In the genomic region with DNA sequence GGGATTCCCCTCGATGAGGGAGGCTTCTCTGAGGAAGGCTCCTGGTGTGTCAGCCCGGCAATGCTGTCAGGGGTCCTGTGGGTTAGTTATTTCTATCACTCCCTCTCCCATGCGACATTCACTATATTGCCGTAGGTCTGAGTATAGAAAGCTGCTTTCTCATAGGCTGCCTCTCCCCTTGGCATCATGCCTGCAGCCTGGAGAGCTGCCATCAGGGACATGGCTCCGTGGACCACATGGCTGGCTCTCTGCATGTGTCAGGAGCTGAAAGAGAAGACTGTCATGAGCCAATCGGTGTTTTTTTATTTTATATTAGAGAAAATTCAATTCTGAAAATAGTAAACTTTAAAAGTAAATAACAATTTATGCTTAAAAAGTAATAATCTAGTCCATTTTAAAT, we compare ENCODE assay signal across 17 cellular contexts.
DNase-seq lines count a peak whose midpoint lies in the region; TF ChIP-seq lines count a peak whose summit lies in the region.
"Had no signal": no experiment of that assay in that cellular context is flagged by ENCODE, and none has a peak within 500 bp of the region (broad histone marks: within the 10 kb centered on the region; RNA-seq: fewer than 3 reads in every experiment).

No MANE protein-coding gene starts in this region.

- H3K4me1 Mint-ChIP-seq in brain: peaks cover 12% of the 10 kb centered on the region
- H3K4me1 Mint-ChIP-seq in immature natural killer cell: no peaks in the 10 kb centered on the region
- H3K4me1 Mint-ChIP-seq: naive B cell had no signal

- TF ChIP-seq CTCF in brain (conservative IDR thresholded peaks at IDR 0.05): no peak

- DNase-seq in DMS153 (lab: John Stamatoyannopoulos, UW) (peak; percentile 7), DMS153 treated with DMSO at 0.1 percent for 48 hours (lab: John Stamatoyannopoulos, UW; ENCODE audit: unreplicated experiment) (no peak), NCI-H1694 treated with DMSO at 0.1 percent for 48 hours (lab: John Stamatoyannopoulos, UW) (peak; percentile 87), nucleus accumbens (lab: John Stamatoyannopoulos, UW) (peak in 46 of 56 donors; percentile 5 to 86 (median 46)), NCI-H146 treated with DMSO at 0.1 percent for 48 hours (lab: John Stamatoyannopoulos, UW; ENCODE audit: unreplicated experiment) (no peak), immature natural killer cell (no peak), HT-29 (ENCODE audit: low spot score) (no peak)
- DNase-seq: activated CD4-positive, alpha-beta memory T cell treated with anti-CD3 and anti-CD28 coated beads for 36 hours; activated T-cell treated with anti-CD3 and anti-CD28 coated beads, Interleukin-2, amount 50 U/mL, for 48 hours; central memory CD4-positive, alpha-beta T cell; naive B cell; NCI-H510A; OCI-M1; stimulated activated naive CD4-positive, alpha-beta T cell treated with Interleukin-2 at 50 U/mL for 16 hours; upper lobe of right lung had no signal

- H3K4me3 Mint-ChIP-seq in brain: peak overlapping the region in 2 of 5 experiments; percentile 43 to 50
- no peak overlapping the region for H3K4me3 Mint-ChIP-seq in immature natural killer cell
- H3K4me3 Mint-ChIP-seq: activated CD4-positive, alpha-beta memory T cell treated with anti-CD3 and anti-CD28 coated beads for 36 hours; activated naive CD8-positive, alpha-beta T cell; naive B cell had no signal

- no peaks in the 10 kb centered on the region for H3K36me3 Mint-ChIP-seq in brain
- H3K36me3 Mint-ChIP-seq in immature natural killer cell: no peaks in the 10 kb centered on the region
- H3K36me3 Mint-ChIP-seq: activated CD4-positive, alpha-beta memory T cell treated with anti-CD3 and anti-CD28 coated beads for 36 hours; activated naive CD8-positive, alpha-beta T cell; naive B cell had no signal

- H3K9me3 Mint-ChIP-seq in brain (peaks cover 0 to 3% (median 0%) of the 10 kb centered on the region in 5 experiments), immature natural killer cell (peaks cover 0 to 7% (median 0%) of the 10 kb centered on the region in 6 donors)
- H3K9me3 Mint-ChIP-seq: activated CD4-positive, alpha-beta memory T cell treated with anti-CD3 and anti-CD28 coated beads for 36 hours; naive B cell had no signal

- peak overlapping the region in 4 of 5 experiments; percentile 46 to 79 (median 62) for H3K27ac Mint-ChIP-seq in brain
- H3K27ac Mint-ChIP-seq in immature natural killer cell: no peak overlapping the region
- H3K27ac Mint-ChIP-seq: activated CD4-positive, alpha-beta memory T cell treated with anti-CD3 and anti-CD28 coated beads for 36 hours; activated naive CD8-positive, alpha-beta T cell; naive B cell had no signal

- H3K27me3 Mint-ChIP-seq in brain (no peaks in the 10 kb centered on the region), immature natural killer cell (ENCODE audit: low read depth in 3 of 3) (peaks cover 0 to 2% (median 1%) of the 10 kb centered on the region in 3 donors)

Comparison
In these comparisons a context has a peak if more than half of its experiments do, and no peak if none do; other contexts are left out.
1. DNase-seq: peak in DMS153 (single experiment), NCI-H1694 treated with DMSO at 0.1 percent for 48 hours (single experiment) and nucleus accumbens (46 of 56); none in DMS153 treated with DMSO at 0.1 percent for 48 hours (single experiment), NCI-H146 treated with DMSO at 0.1 percent for 48 hours (single experiment), immature natural killer cell (0 of 3) and HT-29 (single experiment).
2. H3K27ac Mint-ChIP-seq: peak in brain (4 of 5); none in immature natural killer cell (0 of 6).